ENCODE assay signal across 24 cellular contexts in the genomic region with DNA sequence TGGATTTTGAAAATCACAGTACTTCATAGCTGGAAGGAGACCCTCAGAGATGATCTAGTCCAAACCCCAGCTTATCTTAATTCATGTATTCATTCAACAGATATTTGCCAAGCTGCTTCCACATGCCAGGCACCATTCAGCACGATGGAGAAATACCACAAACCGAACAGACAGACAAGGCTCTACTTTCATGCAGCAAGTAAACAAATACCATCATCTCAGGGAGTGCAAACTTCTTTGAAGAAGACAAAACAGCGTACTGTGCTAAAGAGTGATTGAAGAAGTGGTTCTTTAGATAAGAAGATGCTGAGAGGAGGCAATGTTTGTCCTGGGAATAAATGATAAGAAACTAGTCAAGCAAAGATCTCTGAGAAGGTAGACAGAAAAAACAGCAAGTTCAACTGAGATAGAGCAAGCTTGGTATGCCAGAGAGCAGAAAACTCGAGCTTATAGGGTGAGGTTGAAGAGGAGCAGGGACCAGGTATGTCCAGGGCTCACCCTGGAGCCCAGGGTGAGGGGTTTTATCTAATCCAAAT.
"Had no signal": no experiment of that assay in that cellular context is flagged by ENCODE, and none has a peak within 500 bp of the region (broad histone marks: within the 10 kb centered on the region; RNA-seq: fewer than 3 reads in every experiment).

No MANE protein-coding gene starts in this region.

- H3K4me1 ChIP-seq: breast epithelium, left lung, parathyroid adenoma, psoas muscle, upper lobe of left lung, vagina had no signal

- H3K36me3 ChIP-seq: breast epithelium, esophagus muscularis mucosa, left lung, upper lobe of left lung, vagina had no signal

- H3K9me3 ChIP-seq: breast epithelium, esophagus muscularis mucosa, left lung, psoas muscle, upper lobe of left lung, vagina had no signal

- H3K9ac ChIP-seq: parathyroid adenoma had no signal

- H3K79me2 ChIP-seq: parathyroid adenoma had no signal

- DNase-seq: activated CD4-positive, alpha-beta memory T cell treated with anti-CD3 and anti-CD28 coated beads, Interleukin-2, amount 10 ng/mL, durations not matched to agents 7 days and 5 days; activated CD4-positive, alpha-beta T cell treated with anti-CD3 and anti-CD28 coated beads for 1 hour; activated CD4-positive, alpha-beta T cell treated with anti-CD3 and anti-CD28 coated beads, Interleukin-2, amount 10 ng/mL, durations not matched to agents 7 days and 5 days; activated CD8-positive, alpha-beta memory T cell treated with anti-CD3 and anti-CD28 coated beads, Interleukin-2, amount 50 U/mL, for 48 hours; activated gamma-delta T cell treated with Interleukin-2 at 50 U/mL for 16 hours; activated naive CD4-positive, alpha-beta T cell treated with anti-CD3 and anti-CD28 coated beads, Interleukin-2, amount 50 U/mL, for 16 hours; activated T-cell treated with anti-CD3 and anti-CD28 coated beads, Interleukin-2, amount 50 U/mL, for 24 hours; central memory CD4-positive, alpha-beta T cell; dermis blood vessel endothelial cell; effector CD4-positive, alpha-beta T cell; hippocampal formation; kidney glomerular epithelial cell; left lung; naive thymus-derived CD4-positive, alpha-beta T cell; psoas muscle; stimulated activated CD4-positive, alpha-beta T cell treated with anti-CD3 and anti-CD28 coated beads, Interleukin-15, amount 100 ng/mL, for 24 hours; substantia nigra; T-helper 2 cell; upper lobe of left lung had no signal

- H2AFZ ChIP-seq: parathyroid adenoma had no signal

- H3K27ac ChIP-seq: left lung, parathyroid adenoma, psoas muscle, upper lobe of left lung, vagina had no signal

- H3K27me3 ChIP-seq: breast epithelium, esophagus muscularis mucosa, left lung, upper lobe of left lung, vagina had no signal

- ATAC-seq: naive thymus-derived CD4-positive, alpha-beta T cell; psoas muscle; WTC11 had no signal

- H3K4me3 ChIP-seq: breast epithelium, esophagus muscularis mucosa, left lung, psoas muscle, upper lobe of left lung, vagina had no signal
